Comparison of ENCODE assay signal across 13 cellular contexts in genomic region chr7:39832519-39833085, GRCh38.
A peak's percentile ranks its signal among the peaks of the same experiment; 100 is the strongest.
DNase-seq lines count a peak whose midpoint lies in the region; ATAC-seq, FAIRE-seq and TF ChIP-seq lines count a peak whose summit lies in the region.
"Had no signal": no experiment of that assay in that cellular context is flagged by ENCODE, and none has a peak within 500 bp of the region (broad histone marks: within the 10 kb centered on the region; RNA-seq: fewer than 3 reads in every experiment).

No MANE protein-coding gene starts in this region.

- H3K27me3 ChIP-seq in fibroblast of lung (ENCODE audit: control insufficient read depth, insufficient read depth, low read length), result peaks cover 2% of the 10 kb centered on the region
- H3K27me3 ChIP-seq in small intestine (ENCODE audit: control insufficient read depth in 2 of 2, insufficient read depth in 2 of 2, low read length in 2 of 2), result no peaks in the 10 kb centered on the region
- H3K27me3 ChIP-seq in thyroid gland, result no peaks in the 10 kb centered on the region

- no peak overlapping the region for H2AFZ ChIP-seq in fibroblast of lung (ENCODE audit: low read length)

- no peaks in the 10 kb centered on the region for H3K36me3 Mint-ChIP-seq in activated naive CD4-positive, alpha-beta T cell treated with anti-CD3 and anti-CD28 coated beads for 36 hours (ENCODE audit: low read depth)
- H3K36me3 Mint-ChIP-seq in activated naive CD4-positive, alpha-beta T cell treated with anti-CD3 and anti-CD28 coated beads, Interleukin-2, amount 50 U/mL, for 72 hours, result no peaks in the 10 kb centered on the region

- 50 to 63% (median 57%) methylated on average over 3 of the region's 3 CpGs for WGBS in small intestine, 3 donors
- 72 to 76% methylated on average over 3 of the region's 3 CpGs for WGBS in thyroid gland, 2 donors

- peak; percentile 31 for FAIRE-seq in TTC549 (lab: Jason Lieb, UNC)
- peak; percentile 19 for FAIRE-seq in small intestine (lab: Jason Lieb, UNC)
- FAIRE-seq: D721Med, H1 had no signal

- no peaks in the 10 kb centered on the region for H3K4me1 Mint-ChIP-seq in activated naive CD4-positive, alpha-beta T cell treated with anti-CD3 and anti-CD28 coated beads for 36 hours (ENCODE audit: low read depth)

- no peak overlapping the region for H3K9ac ChIP-seq in fibroblast of lung (ENCODE audit: insufficient read depth, low read length)

- DNase-seq in activated naive CD4-positive, alpha-beta T cell treated with anti-CD3 and anti-CD28 coated beads for 36 hours, result no peak
- no peak for DNase-seq in activated naive CD4-positive, alpha-beta T cell treated with anti-CD3 and anti-CD28 coated beads, Interleukin-2, amount 50 U/mL, for 72 hours (ENCODE audit: low spot score in 2 of 2)
- no peak for DNase-seq in fibroblast of lung (ENCODE audit: low read depth in 2 of 2)
- DNase-seq in small intestine, result no peak
- DNase-seq in iPS-NIHi11 (ENCODE audit: low spot score), result no peak
- DNase-seq in NCI-H748 (lab: John Stamatoyannopoulos, UW; ENCODE audit: unreplicated experiment), result no peak
- no peak for DNase-seq in thyroid gland
- DNase-seq: T1000 had no signal

- no peaks in the 10 kb centered on the region for H3K4me1 ChIP-seq in fibroblast of lung (ENCODE audit: control insufficient read depth, extremely low read depth, insufficient read depth, low read length)
- no peaks in the 10 kb centered on the region for H3K4me1 ChIP-seq in small intestine (ENCODE audit: control insufficient read depth in 2 of 2, insufficient read depth in 1 of 2, low read depth in 1 of 2, low read length in 1 of 2)
- H3K4me1 ChIP-seq in thyroid gland, result peaks cover 5 to 6% of the 10 kb centered on the region in 2 donors

- peaks cover 54% of the 10 kb centered on the region for H3K27me3 Mint-ChIP-seq in activated naive CD4-positive, alpha-beta T cell treated with anti-CD3 and anti-CD28 coated beads for 36 hours (ENCODE audit: low read depth)

- no peak for ATAC-seq in activated naive CD4-positive, alpha-beta T cell treated with anti-CD3 and anti-CD28 coated beads, Interleukin-2, amount 50 U/mL, for 72 hours

- peak overlapping the region in 1 of 4 experiments; percentile 27 for H3K4me3 ChIP-seq in fibroblast of lung (replicated peaks in 1 of 4; ENCODE audit: control extremely low read depth in 1 of 4, insufficient read depth in 1 of 4, low read depth in 3 of 4, low read length in 4 of 4)
- H3K4me3 ChIP-seq in small intestine (ENCODE audit: low read depth in 1 of 2, low read length in 2 of 2), result no peak overlapping the region
- H3K4me3 ChIP-seq in thyroid gland (replicated peaks in 1 of 3), result no peak overlapping the region

- TF ChIP-seq CTCF in fibroblast of lung (conservative IDR thresholded peaks at IDR 0.05 in 1 of 2, IDR thresholded peaks at IDR 0.05 in 1 of 2; ENCODE audit: low read depth in 1 of 2, low read length in 2 of 2) (no peak), thyroid gland (IDR thresholded peaks at IDR 0.05) (no peak)

- H3K9me3 Mint-ChIP-seq in activated naive CD4-positive, alpha-beta T cell treated with anti-CD3 and anti-CD28 coated beads for 36 hours, result no peaks in the 10 kb centered on the region
- no peaks in the 10 kb centered on the region for H3K9me3 Mint-ChIP-seq in activated naive CD4-positive, alpha-beta T cell treated with anti-CD3 and anti-CD28 coated beads, Interleukin-2, amount 50 U/mL, for 72 hours

- H3K36me3 ChIP-seq in fibroblast of lung (ENCODE audit: control insufficient read depth, insufficient read depth, low read length), result no peaks in the 10 kb centered on the region
- H3K36me3 ChIP-seq in small intestine (ENCODE audit: control insufficient read depth in 2 of 2, insufficient read depth in 2 of 2, low read length in 2 of 2), result no peaks in the 10 kb centered on the region
- H3K36me3 ChIP-seq in thyroid gland, result no peaks in the 10 kb centered on the region
- H3K36me3 ChIP-seq: neutrophil, transverse colon had no signal

- H3K4me2 ChIP-seq in fibroblast of lung (ENCODE audit: extremely low read depth, insufficient read depth, low read length), result peak overlapping the region; percentile 8

- H4K20me1 ChIP-seq in fibroblast of lung (ENCODE audit: control insufficient read depth, extremely low read depth, insufficient read depth, low read length), result no peaks in the 10 kb centered on the region

- no peaks in the 10 kb centered on the region for H3K9me3 ChIP-seq in fibroblast of lung (ENCODE audit: control insufficient read depth, insufficient read depth, low read depth, low read length)
- H3K9me3 ChIP-seq in small intestine (ENCODE audit: control insufficient read depth, low read depth), result no peaks in the 10 kb centered on the region
- no peaks in the 10 kb centered on the region for H3K9me3 ChIP-seq in thyroid gland
- H3K9me3 ChIP-seq: neutrophil, transverse colon had no signal

- no peaks in the 10 kb centered on the region for H3K79me2 ChIP-seq in fibroblast of lung (ENCODE audit: control insufficient read depth, insufficient read depth, low read length)

- H3K27ac Mint-ChIP-seq in activated naive CD4-positive, alpha-beta T cell treated with anti-CD3 and anti-CD28 coated beads for 36 hours, result no peak overlapping the region
- H3K27ac Mint-ChIP-seq in activated naive CD4-positive, alpha-beta T cell treated with anti-CD3 and anti-CD28 coated beads, Interleukin-2, amount 50 U/mL, for 72 hours, result no peak overlapping the region

- no peak for TF ChIP-seq POLR2A in thyroid gland (IDR thresholded peaks at IDR 0.05)

- H3K27ac ChIP-seq in fibroblast of lung (ENCODE audit: insufficient read depth, low read length), result no peak overlapping the region
- H3K27ac ChIP-seq in small intestine (ENCODE audit: low read depth in 1 of 2, low read length in 1 of 2), result no peak overlapping the region
- no peak overlapping the region for H3K27ac ChIP-seq in thyroid gland
- H3K27ac ChIP-seq: neutrophil had no signal

- H3K4me3 Mint-ChIP-seq in activated naive CD4-positive, alpha-beta T cell treated with anti-CD3 and anti-CD28 coated beads for 36 hours, result peak overlapping the region; percentile 27

- CTCF ChIA-PET in activated naive CD4-positive, alpha-beta T cell treated with anti-CD3 and anti-CD28 coated beads for 36 hours (lab: Charles Lee), result interaction anchor here (0.6 to 2.0 kb wide), 6 partner anchors 12 to 303 kb away, joined by 3 to 6 read pairs (median 3); partner anchors contain the start of gene SUGCT

- intact Hi-C loops in activated naive CD4-positive, alpha-beta T cell treated with anti-CD3 and anti-CD28 coated beads for 36 hours (cut with micrococcal nuclease), result no loop called here
- intact Hi-C loops in thyroid gland (cut with DNase I), result no loop called here
